Comparison of ENCODE assay signal across 9 cellular contexts in the genomic region with DNA sequence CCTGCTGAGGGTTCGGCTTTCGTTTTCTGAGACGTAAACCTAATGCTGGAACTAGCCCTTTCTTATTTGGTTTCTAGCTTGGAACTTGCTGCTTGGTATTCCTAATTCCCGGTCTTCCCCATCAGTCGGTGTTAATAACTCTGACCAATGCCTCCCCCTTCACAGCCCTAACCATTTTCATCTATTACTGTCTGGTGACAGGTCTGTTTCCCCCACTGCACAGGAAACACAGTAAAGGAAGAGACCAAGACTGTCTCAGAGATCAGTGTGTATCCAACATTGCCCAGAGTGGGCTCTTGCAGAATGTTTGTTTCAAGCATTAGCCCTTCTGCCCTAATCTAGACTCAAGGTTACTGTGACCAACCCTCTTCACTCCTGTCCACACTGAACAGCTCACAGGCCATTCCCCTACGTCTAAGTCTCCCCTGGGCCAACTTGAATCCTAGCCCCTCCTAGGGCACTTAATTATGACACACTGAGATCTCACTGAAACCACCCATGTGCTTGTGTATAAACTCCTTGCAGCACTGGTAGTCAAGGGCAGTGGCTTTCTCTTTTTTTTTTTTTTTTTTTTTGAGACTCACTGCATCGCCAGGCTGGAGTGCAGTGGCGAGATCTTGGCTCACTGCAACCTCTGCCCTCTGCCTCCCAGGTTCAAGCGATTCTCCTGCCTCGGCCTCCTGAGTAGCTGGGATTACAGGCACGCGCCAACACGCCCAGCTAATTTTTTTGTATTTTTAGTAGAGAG. TPM values are rescaled to one million over a fixed set of nuclear protein-coding genes. Genes with fewer than 3 reads are reported as not detected.
DNase-seq lines count a peak whose midpoint lies in the region; ATAC-seq and TF ChIP-seq lines count a peak whose summit lies in the region.
"Had no signal": no experiment of that assay in that cellular context is flagged by ENCODE, and none has a peak within 500 bp of the region (broad histone marks: within the 10 kb centered on the region; RNA-seq: fewer than 3 reads in every experiment).

No MANE protein-coding gene starts in this region.

- H3K9ac ChIP-seq in iPS-20b (ENCODE audit: low read depth, low read length) = peak overlapping the region; percentile 21; the same call in 1 of the 2 replicates

- intact Hi-C loops in stomach (cut with DNase I; ENCODE audit: low total_unique reads) (no loop called here), PC-9 (cut with micrococcal nuclease; ENCODE audit: unreplicated experiment) (no loop called here)

- CTCF ChIA-PET in WTC11 (lab: Charles Lee) (interaction anchor here (0.7 to 1.2 kb wide), 3 partner anchors 18 to 1150 kb away, joined by 3 to 5 read pairs (median 5); no protein-coding TSS in a partner anchor), PC-9 (lab: Charles Lee) (interaction anchor here (0.7 kb wide), 2 partner anchors 178 to 348 kb away, joined by 5 to 7 read pairs; no protein-coding TSS in a partner anchor)

- no peaks in the 10 kb centered on the region for H3K27me3 Mint-ChIP-seq in activated T-cell treated with anti-CD3 and anti-CD28 coated beads, Interleukin-2, amount 50 U/mL, for 4 hours (ENCODE audit: low read depth)
- no peaks in the 10 kb centered on the region for H3K27me3 Mint-ChIP-seq in WTC11 (ENCODE audit: low read depth)

- WGBS in stomach, 5 donors = 76 to 86% (median 83%) methylated on average over 13 of the region's 13 CpGs

- no TSS peak for BruUV-seq in PC-9 (replicated peaks; lab: Mats Ljungman, UMichigan)

- no peaks in the 10 kb centered on the region for H3K36me3 Mint-ChIP-seq in activated T-cell treated with anti-CD3 and anti-CD28 coated beads, Interleukin-2, amount 50 U/mL, for 4 hours (ENCODE audit: insufficient read depth)
- H3K36me3 Mint-ChIP-seq in WTC11 = no peaks in the 10 kb centered on the region

- no peak overlapping the region for H3K4me2 ChIP-seq in PC-9

- H3K4me1 Mint-ChIP-seq in activated T-cell treated with anti-CD3 and anti-CD28 coated beads, Interleukin-2, amount 50 U/mL, for 4 hours (ENCODE audit: low read depth) = peaks cover 31% of the 10 kb centered on the region
- H3K4me1 Mint-ChIP-seq in WTC11 = peaks cover 21% of the 10 kb centered on the region

- H3K27ac Mint-ChIP-seq in WTC11 = peak overlapping the region; percentile 99

- TF ChIP-seq POLR2A in stomach (IDR thresholded peaks at IDR 0.05) = no peak

- no peak for ATAC-seq in activated T-cell treated with anti-CD3 and anti-CD28 coated beads, Interleukin-2, amount 50 U/mL, for 4 hours
- no peak for ATAC-seq in WTC11
- ATAC-seq: SK-N-SH treated with all-trans-retinoic acid at 6 μM for 48 hours had no signal

- H3K79me2 ChIP-seq in PC-9 (ENCODE audit: low read depth) = peaks cover 31% of the 10 kb centered on the region

- TF ChIP-seq CTCF in WTC11 (IDR thresholded peaks at IDR 0.05) (no peak), stomach (IDR thresholded peaks at IDR 0.05) (no peak), PC-9 (conservative IDR thresholded peaks at IDR 0.05) (no peak)

- H3K9me3 ChIP-seq in iPS-20b (ENCODE audit: insufficient read depth, low read depth, low read length) (no peaks in the 10 kb centered on the region), stomach (no peaks in the 10 kb centered on the region), PC-9 (ENCODE audit: insufficient read depth, low read depth) (no peaks in the 10 kb centered on the region)

- peaks cover 13% of the 10 kb centered on the region; the same call in 1 of the 2 replicates for H3F3A ChIP-seq in PC-9 (ENCODE audit: insufficient read depth, low read depth)

- H3K9me2 ChIP-seq in PC-9 (ENCODE audit: insufficient read depth) = no peaks in the 10 kb centered on the region

- no peak overlapping the region for H2AFZ ChIP-seq in PC-9

- no peak for TF ChIP-seq EP300 in stomach (IDR thresholded peaks at IDR 0.05)

- peaks cover 7% of the 10 kb centered on the region; the same call in 1 of the 2 replicates for H3K4me1 ChIP-seq in iPS-20b (ENCODE audit: insufficient read depth, low read length)
- peaks cover 19 to 38% (median 33%) of the 10 kb centered on the region in 4 donors for H3K4me1 ChIP-seq in stomach
- peaks cover 17% of the 10 kb centered on the region; the same call in 1 of the 2 replicates for H3K4me1 ChIP-seq in PC-9 (replicated peaks; ENCODE audit: insufficient read depth)

- H3K4me3 ChIP-seq in iPS-20b (ENCODE audit: low read length) (no peak overlapping the region), stomach (peak overlapping the region in 2 of 4 donors; percentile 4 to 99), PC-9 (no peak overlapping the region)

- DNase-seq in activated T-cell treated with anti-CD3 and anti-CD28 coated beads, Interleukin-2, amount 50 U/mL, for 4 hours = no peak
- no peak for DNase-seq in activated T-cell treated with anti-CD3 and anti-CD28 coated beads, Interleukin-2, amount 50 U/mL, for 48 hours
- DNase-seq in WTC11 (ENCODE audit: low spot score) (no peak), stomach (no peak), DMS153 (lab: John Stamatoyannopoulos, UW) (no peak), PC-9 (no peak), NCI-H774 (lab: John Stamatoyannopoulos, UW) (no peak)

- H3K36me3 ChIP-seq in iPS-20b (ENCODE audit: insufficient read depth, low read depth, low read length) = peaks cover 5% of the 10 kb centered on the region; the same call in 1 of the 2 replicates
- H3K36me3 ChIP-seq in stomach = peaks cover 0 to 8% (median 3%) of the 10 kb centered on the region in 4 donors
- H3K36me3 ChIP-seq in PC-9 (ENCODE audit: low read depth) = peaks cover 4% of the 10 kb centered on the region; the same call in 1 of the 2 replicates

- peak overlapping the region; percentile 1 for H3K4me3 Mint-ChIP-seq in activated T-cell treated with anti-CD3 and anti-CD28 coated beads, Interleukin-2, amount 50 U/mL, for 4 hours
- H3K4me3 Mint-ChIP-seq in WTC11 = peak overlapping the region; percentile 80

- no peaks in the 10 kb centered on the region for H3K27me3 ChIP-seq in iPS-20b (ENCODE audit: insufficient read depth, low read length)
- H3K27me3 ChIP-seq in stomach = no peaks in the 10 kb centered on the region
- no peaks in the 10 kb centered on the region for H3K27me3 ChIP-seq in PC-9 (ENCODE audit: insufficient read depth, low read depth)

- POLR2A ChIA-PET in WTC11 (lab: Charles Lee) (no interaction called here), PC-9 (lab: Charles Lee; ENCODE audit: unreplicated experiment) (interaction anchor here (0.6 kb wide), 1 partner anchor 1065 kb away, joined by 13 read pairs; no protein-coding TSS in a partner anchor)

- H3K27ac ChIP-seq in iPS-20b (ENCODE audit: low read length) = no peak overlapping the region
- H3K27ac ChIP-seq in stomach = peak overlapping the region in 4 of 5 donors; percentile 37 to 97 (median 96)
- H3K27ac ChIP-seq in PC-9 = no peak overlapping the region

- no peaks in the 10 kb centered on the region for H3K9me3 Mint-ChIP-seq in activated T-cell treated with anti-CD3 and anti-CD28 coated beads, Interleukin-2, amount 50 U/mL, for 4 hours
- no peaks in the 10 kb centered on the region for H3K9me3 Mint-ChIP-seq in WTC11

- peaks cover 8% of the 10 kb centered on the region for H4K20me1 ChIP-seq in PC-9 (ENCODE audit: insufficient read depth)

TF ChIP-seq in WTC11, 78 proteins besides CTCF, POLR2A, EP300 and RAD21:
- no peak for TF ChIP-seq NR2C2 (CRISPR knock-in tag; IDR thresholded peaks at IDR 0.05)
- TF ChIP-seq, protein P1, sequence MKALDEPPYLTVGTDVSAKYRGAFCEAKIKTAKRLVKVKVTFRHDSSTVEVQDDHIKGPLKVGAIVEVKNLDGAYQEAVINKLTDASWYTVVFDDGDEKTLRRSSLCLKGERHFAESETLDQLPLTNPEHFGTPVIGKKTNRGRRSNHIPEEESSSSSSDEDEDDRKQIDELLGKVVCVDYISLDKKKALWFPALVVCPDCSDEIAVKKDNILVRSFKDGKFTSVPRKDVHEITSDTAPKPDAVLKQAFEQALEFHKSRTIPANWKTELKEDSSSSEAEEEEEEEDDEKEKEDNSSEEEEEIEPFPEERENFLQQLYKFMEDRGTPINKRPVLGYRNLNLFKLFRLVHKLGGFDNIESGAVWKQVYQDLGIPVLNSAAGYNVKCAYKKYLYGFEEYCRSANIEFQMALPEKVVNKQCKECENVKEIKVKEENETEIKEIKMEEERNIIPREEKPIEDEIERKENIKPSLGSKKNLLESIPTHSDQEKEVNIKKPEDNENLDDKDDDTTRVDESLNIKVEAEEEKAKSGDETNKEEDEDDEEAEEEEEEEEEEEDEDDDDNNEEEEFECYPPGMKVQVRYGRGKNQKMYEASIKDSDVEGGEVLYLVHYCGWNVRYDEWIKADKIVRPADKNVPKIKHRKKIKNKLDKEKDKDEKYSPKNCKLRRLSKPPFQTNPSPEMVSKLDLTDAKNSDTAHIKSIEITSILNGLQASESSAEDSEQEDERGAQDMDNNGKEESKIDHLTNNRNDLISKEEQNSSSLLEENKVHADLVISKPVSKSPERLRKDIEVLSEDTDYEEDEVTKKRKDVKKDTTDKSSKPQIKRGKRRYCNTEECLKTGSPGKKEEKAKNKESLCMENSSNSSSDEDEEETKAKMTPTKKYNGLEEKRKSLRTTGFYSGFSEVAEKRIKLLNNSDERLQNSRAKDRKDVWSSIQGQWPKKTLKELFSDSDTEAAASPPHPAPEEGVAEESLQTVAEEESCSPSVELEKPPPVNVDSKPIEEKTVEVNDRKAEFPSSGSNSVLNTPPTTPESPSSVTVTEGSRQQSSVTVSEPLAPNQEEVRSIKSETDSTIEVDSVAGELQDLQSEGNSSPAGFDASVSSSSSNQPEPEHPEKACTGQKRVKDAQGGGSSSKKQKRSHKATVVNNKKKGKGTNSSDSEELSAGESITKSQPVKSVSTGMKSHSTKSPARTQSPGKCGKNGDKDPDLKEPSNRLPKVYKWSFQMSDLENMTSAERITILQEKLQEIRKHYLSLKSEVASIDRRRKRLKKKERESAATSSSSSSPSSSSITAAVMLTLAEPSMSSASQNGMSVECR (CRISPR knock-in tag; IDR thresholded peaks at IDR 0.05; ENCODE audit: borderline replicate concordance) = no peak
- no peak for TF ChIP-seq ZNF396 (CRISPR knock-in tag; IDR thresholded peaks at IDR 0.05; ENCODE audit: borderline replicate concordance)
- TF ChIP-seq ZNF416 (CRISPR knock-in tag; IDR thresholded peaks at IDR 0.05) = no peak
- no peak for TF ChIP-seq SOX15 (CRISPR knock-in tag; IDR thresholded peaks at IDR 0.05)
- TF ChIP-seq, protein P2, sequence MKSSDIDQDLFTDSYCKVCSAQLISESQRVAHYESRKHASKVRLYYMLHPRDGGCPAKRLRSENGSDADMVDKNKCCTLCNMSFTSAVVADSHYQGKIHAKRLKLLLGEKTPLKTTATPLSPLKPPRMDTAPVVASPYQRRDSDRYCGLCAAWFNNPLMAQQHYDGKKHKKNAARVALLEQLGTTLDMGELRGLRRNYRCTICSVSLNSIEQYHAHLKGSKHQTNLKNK (CRISPR knock-in tag; IDR thresholded peaks at IDR 0.05) = no peak
- TF ChIP-seq CBFB (CRISPR knock-in tag; IDR thresholded peaks at IDR 0.05; ENCODE audit: low read depth) = no peak
- no peak for TF ChIP-seq RORB (CRISPR knock-in tag; IDR thresholded peaks at IDR 0.05)

RNA-seq across cellular contexts. Expression of a gene that starts 1.7 kb away (rescaled TPM):
- 100 to 1,000 TPM; 147 to 158 (median 151) TPM for total RNA-seq in activated T-cell treated with anti-CD3 and anti-CD28 coated beads, Interleukin-2, amount 50 U/mL, for 4 hours
- total RNA-seq in WTC11 (2021) (156 to 174 TPM (median 161 TPM) in 3 replicates), stomach (100 to 1,000 TPM in 3 of 5 donors, 10 to 100 TPM in 2; 71.8 to 227 (median 104) TPM), PC-9 (2021) (144 and 149 TPM in 2 replicates)
- 10 to 100 TPM; 26.0 to 42.5 (median 37.6) TPM for polyA plus RNA-seq in stomach

Comparison
In these comparisons a context has a peak if more than half of its experiments do, and no peak if none do; other contexts are left out.
1. H3K27ac ChIP-seq: peak in stomach (4 of 5); none in iPS-20b (single experiment) and PC-9 (single experiment).